ENCODE assay signal across 8 cellular contexts in genomic region chr1:109392788-109393580, GRCh38. TPM values are rescaled to one million over a fixed set of nuclear protein-coding genes. Genes with fewer than 3 reads are reported as not detected.
DNase-seq lines count a peak whose midpoint lies in the region; ATAC-seq and TF ChIP-seq lines count a peak whose summit lies in the region.

No MANE protein-coding gene starts in this region.

- H3K4me1 Mint-ChIP-seq in nephron progenitor cell (peaks cover 72% of the 10 kb centered on the region), T-helper 17 cell (peaks cover 8% of the 10 kb centered on the region)

- H2AFZ ChIP-seq in Karpas-422 (ENCODE audit: low read length) = no peak overlapping the region

- H3K27me3 Mint-ChIP-seq in nephron progenitor cell (ENCODE audit: low read depth, poor library complexity) = peaks cover 31% of the 10 kb centered on the region
- H3K27me3 Mint-ChIP-seq in T-helper 17 cell = peaks cover 82% of the 10 kb centered on the region

- H3K9me3 ChIP-seq in Karpas-422 (ENCODE audit: low read length) (no peaks in the 10 kb centered on the region), T-helper 17 cell (ENCODE audit: control insufficient read depth, low read length, poor library complexity, severe bottlenecking) (no peaks in the 10 kb centered on the region)

- no peak for TF ChIP-seq CTCF in epithelial cell of esophagus (IDR thresholded peaks at IDR 0.05; ENCODE audit: insufficient read depth, low read depth, low read length, missing control alignments)
- no peak for TF ChIP-seq CTCF in nephron progenitor cell (IDR thresholded peaks at IDR 0.05)

- H3K36me3 Mint-ChIP-seq in nephron progenitor cell (ENCODE audit: low read depth) (no peaks in the 10 kb centered on the region), T-helper 17 cell (ENCODE audit: low read depth) (peaks cover 10% of the 10 kb centered on the region)

- H3K27ac ChIP-seq in Karpas-422 (ENCODE audit: low read length) = no peak overlapping the region

- no peaks in the 10 kb centered on the region for H3K79me2 ChIP-seq in Karpas-422 (ENCODE audit: low read length)

- H3K4me2 ChIP-seq in Karpas-422 (ENCODE audit: low read depth, low read length, poor library complexity, severe bottlenecking) = no peak overlapping the region

- H3K9me2 ChIP-seq in Karpas-422 (replicated peaks; ENCODE audit: insufficient read depth, low read length) = no peaks in the 10 kb centered on the region

- peak; percentile 22 for DNase-seq in AG20443 (ENCODE audit: low spot score)
- DNase-seq in NOMO-1 (lab: John Stamatoyannopoulos, UW; ENCODE audit: unreplicated experiment in 2 of 2) = peak; percentile 22 to 58
- DNase-seq in epithelial cell of esophagus (ENCODE audit: low read depth) = peak; percentile 30
- peak; percentile 27 for DNase-seq in nephron progenitor cell
- no peak for DNase-seq in Karpas-422
- DNase-seq in T-helper 17 cell = no peak
- DNase-seq in cerebellar nuclear complex (lab: John Stamatoyannopoulos, UW) = no peak
- DNase-seq in SKM-1 treated with dmso at 0.1 percent for 144 hours (lab: John Stamatoyannopoulos, UW; ENCODE audit: unreplicated experiment) = no peak

- peaks cover 53% of the 10 kb centered on the region for H3K4me1 ChIP-seq in Karpas-422 (ENCODE audit: low read length)

- no peaks in the 10 kb centered on the region for H3K27me3 ChIP-seq in Karpas-422 (ENCODE audit: low read length)

- no peak overlapping the region for H3K4me3 ChIP-seq in epithelial cell of esophagus (ENCODE audit: low read length)
- no peak overlapping the region for H3K4me3 ChIP-seq in Karpas-422 (ENCODE audit: low read length)

- no peak for ATAC-seq in T-helper 17 cell

- no peaks in the 10 kb centered on the region for H4K20me1 ChIP-seq in Karpas-422 (ENCODE audit: insufficient read depth, low read depth, low read length)

- H3K27ac Mint-ChIP-seq in nephron progenitor cell = peak overlapping the region; percentile 91
- no peak overlapping the region for H3K27ac Mint-ChIP-seq in T-helper 17 cell

- H3K4me3 Mint-ChIP-seq in nephron progenitor cell = peak overlapping the region; percentile 29
- H3K4me3 Mint-ChIP-seq in T-helper 17 cell = no peak overlapping the region

- no peak overlapping the region for H3K9ac ChIP-seq in Karpas-422 (ENCODE audit: low read length)

- H3K9me3 Mint-ChIP-seq in nephron progenitor cell = no peaks in the 10 kb centered on the region

- H3K36me3 ChIP-seq in Karpas-422 (ENCODE audit: insufficient read depth, low read length) = no peaks in the 10 kb centered on the region

RNA-seq across cellular contexts. Expression of gene SORT1, which starts 4.7 kb away (rescaled TPM):
- 0.04 TPM in 1 of 2 replicates, not detected in the other for total RNA-seq in Karpas-422 (2014; rRNA removed; shearing (Covaris generic); ENCODE audit: low replicate concordance)
- 1 to 10 TPM in 1 of 2 donors, under 1 TPM in 1; 0.57 to 2.6 TPM for total RNA-seq in T-helper 17 cell

RNA-seq across cellular contexts. Expression of gene PSMA5, which starts 33.3 kb away (rescaled TPM):
- total RNA-seq in Karpas-422 (2014; rRNA removed; shearing (Covaris generic); ENCODE audit: low replicate concordance) = 48.5 and 70.4 TPM in 2 replicates
- 10 to 100 TPM; 48.6 to 53.1 TPM for total RNA-seq in T-helper 17 cell

Comparison
In these comparisons a context has a peak if more than half of its experiments do, and no peak if none do; other contexts are left out.
1. DNase-seq: peak in AG20443 (single experiment), NOMO-1 (2 of 2), epithelial cell of esophagus (single experiment) and nephron progenitor cell (single experiment); none in Karpas-422 (single experiment), T-helper 17 cell (0 of 3), cerebellar nuclear complex (0 of 2) and SKM-1 treated with dmso at 0.1 percent for 144 hours (single experiment).